ENCODE assay signal across 1 cellular context in the genomic region with DNA sequence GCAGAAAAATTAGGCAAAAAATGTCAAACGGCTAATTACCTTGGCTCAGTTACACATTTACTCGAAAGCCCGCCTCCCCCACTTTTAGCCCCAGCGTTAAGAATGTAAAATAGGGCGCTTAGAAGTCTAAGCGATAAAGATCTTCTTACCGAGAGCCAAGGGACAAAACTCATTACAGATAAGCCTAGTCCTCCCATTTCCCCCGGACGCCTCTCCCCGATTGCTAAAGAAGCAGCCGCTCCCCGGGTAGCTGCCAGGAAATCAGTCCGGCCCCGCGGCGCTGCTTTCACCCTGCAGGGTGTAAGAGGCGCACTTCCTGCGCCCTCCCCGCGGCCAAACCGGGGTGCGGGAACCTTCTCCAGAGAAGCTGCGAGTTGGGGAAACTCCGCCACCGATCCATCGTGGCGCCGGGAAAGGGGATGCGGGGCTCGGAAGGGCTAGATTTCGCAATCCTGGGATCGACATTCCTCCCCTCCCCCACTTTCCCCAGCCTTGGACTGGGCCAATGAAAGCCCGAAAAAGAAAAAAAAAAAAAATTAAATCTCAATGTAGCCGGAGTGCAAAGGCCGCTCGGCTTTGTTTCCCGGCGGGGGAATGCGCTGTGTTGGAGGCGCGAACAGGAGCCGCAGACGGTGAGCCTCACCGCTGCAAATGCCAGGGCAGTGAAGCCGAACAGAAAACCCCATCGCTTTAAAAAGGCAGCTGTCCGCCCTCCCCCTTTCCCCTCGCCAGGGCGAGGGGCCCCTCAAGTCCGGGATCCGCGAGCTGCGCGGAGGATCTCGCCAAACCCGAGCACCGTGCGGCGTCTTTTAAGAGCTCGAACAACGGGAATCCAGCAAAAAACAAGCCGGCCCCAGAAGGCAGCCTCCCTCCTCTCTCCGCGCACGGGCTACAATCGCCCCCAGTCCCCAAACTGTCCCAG.
TF ChIP-seq lines count a peak whose summit lies in the region.

No MANE protein-coding gene starts in this region.

TF ChIP-seq in HepG2, 621 proteins besides CTCF, POLR2A, EP300 and RAD21 (continued from another document and continues in another):
- TF ChIP-seq RBM22 (optimal IDR thresholded peaks at IDR 0.05; ENCODE audit: low read length): peak; percentile 33
- TF ChIP-seq SETDB1 (CRISPR knock-in tag; IDR thresholded peaks at IDR 0.05; ENCODE audit: borderline replicate concordance): no peak
- TF ChIP-seq HNRNPLL (IDR thresholded peaks at IDR 0.05; ENCODE audit: low read depth, low read length, poor library complexity, severe bottlenecking): peak; percentile 67
- TF ChIP-seq ZBTB7A (CRISPR knock-in tag; IDR thresholded peaks at IDR 0.05): no peak
- TF ChIP-seq, protein P1, sequence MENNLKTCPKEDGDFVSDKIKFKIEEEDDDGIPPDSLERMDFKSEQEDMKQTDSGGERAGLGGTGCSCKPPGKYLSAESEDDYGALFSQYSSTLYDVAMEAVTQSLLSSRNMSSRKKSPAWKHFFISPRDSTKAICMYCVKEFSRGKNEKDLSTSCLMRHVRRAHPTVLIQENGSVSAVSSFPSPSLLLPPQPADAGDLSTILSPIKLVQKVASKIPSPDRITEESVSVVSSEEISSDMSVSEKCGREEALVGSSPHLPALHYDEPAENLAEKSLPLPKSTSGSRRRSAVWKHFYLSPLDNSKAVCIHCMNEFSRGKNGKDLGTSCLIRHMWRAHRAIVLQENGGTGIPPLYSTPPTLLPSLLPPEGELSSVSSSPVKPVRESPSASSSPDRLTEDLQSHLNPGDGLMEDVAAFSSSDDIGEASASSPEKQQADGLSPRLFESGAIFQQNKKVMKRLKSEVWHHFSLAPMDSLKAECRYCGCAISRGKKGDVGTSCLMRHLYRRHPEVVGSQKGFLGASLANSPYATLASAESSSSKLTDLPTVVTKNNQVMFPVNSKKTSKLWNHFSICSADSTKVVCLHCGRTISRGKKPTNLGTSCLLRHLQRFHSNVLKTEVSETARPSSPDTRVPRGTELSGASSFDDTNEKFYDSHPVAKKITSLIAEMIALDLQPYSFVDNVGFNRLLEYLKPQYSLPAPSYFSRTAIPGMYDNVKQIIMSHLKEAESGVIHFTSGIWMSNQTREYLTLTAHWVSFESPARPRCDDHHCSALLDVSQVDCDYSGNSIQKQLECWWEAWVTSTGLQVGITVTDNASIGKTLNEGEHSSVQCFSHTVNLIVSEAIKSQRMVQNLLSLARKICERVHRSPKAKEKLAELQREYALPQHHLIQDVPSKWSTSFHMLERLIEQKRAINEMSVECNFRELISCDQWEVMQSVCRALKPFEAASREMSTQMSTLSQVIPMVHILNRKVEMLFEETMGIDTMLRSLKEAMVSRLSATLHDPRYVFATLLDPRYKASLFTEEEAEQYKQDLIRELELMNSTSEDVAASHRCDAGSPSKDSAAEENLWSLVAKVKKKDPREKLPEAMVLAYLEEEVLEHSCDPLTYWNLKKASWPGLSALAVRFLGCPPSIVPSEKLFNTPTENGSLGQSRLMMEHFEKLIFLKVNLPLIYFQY (CRISPR knock-in tag; IDR thresholded peaks at IDR 0.05; ENCODE audit: borderline replicate concordance): no peak; the same call in 1 of the 2 replicates
- TF ChIP-seq ZNF883 (CRISPR knock-in tag; IDR thresholded peaks at IDR 0.05; ENCODE audit: not compliant biosample characterization): no peak
- TF ChIP-seq ZNF615 (CRISPR knock-in tag; IDR thresholded peaks at IDR 0.05; ENCODE audit: borderline replicate concordance): no peak
- 0 out of 2 replicates have a peak, but pooled peaks have one; percentile 18 for TF ChIP-seq MEIS2 (CRISPR knock-in tag; IDR thresholded peaks at IDR 0.05)
- TF ChIP-seq, protein P2, sequence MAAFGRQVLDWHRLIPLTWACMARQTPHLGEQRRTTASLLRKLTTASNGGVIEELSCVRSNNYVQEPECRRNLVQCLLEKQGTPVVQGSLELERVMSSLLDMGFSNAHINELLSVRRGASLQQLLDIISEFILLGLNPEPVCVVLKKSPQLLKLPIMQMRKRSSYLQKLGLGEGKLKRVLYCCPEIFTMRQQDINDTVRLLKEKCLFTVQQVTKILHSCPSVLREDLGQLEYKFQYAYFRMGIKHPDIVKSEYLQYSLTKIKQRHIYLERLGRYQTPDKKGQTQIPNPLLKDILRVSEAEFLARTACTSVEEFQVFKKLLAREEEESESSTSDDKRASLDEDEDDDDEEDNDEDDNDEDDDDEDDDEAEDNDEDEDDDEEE (CRISPR knock-in tag; IDR thresholded peaks at IDR 0.05): no peak
- TF ChIP-seq, protein P3, sequence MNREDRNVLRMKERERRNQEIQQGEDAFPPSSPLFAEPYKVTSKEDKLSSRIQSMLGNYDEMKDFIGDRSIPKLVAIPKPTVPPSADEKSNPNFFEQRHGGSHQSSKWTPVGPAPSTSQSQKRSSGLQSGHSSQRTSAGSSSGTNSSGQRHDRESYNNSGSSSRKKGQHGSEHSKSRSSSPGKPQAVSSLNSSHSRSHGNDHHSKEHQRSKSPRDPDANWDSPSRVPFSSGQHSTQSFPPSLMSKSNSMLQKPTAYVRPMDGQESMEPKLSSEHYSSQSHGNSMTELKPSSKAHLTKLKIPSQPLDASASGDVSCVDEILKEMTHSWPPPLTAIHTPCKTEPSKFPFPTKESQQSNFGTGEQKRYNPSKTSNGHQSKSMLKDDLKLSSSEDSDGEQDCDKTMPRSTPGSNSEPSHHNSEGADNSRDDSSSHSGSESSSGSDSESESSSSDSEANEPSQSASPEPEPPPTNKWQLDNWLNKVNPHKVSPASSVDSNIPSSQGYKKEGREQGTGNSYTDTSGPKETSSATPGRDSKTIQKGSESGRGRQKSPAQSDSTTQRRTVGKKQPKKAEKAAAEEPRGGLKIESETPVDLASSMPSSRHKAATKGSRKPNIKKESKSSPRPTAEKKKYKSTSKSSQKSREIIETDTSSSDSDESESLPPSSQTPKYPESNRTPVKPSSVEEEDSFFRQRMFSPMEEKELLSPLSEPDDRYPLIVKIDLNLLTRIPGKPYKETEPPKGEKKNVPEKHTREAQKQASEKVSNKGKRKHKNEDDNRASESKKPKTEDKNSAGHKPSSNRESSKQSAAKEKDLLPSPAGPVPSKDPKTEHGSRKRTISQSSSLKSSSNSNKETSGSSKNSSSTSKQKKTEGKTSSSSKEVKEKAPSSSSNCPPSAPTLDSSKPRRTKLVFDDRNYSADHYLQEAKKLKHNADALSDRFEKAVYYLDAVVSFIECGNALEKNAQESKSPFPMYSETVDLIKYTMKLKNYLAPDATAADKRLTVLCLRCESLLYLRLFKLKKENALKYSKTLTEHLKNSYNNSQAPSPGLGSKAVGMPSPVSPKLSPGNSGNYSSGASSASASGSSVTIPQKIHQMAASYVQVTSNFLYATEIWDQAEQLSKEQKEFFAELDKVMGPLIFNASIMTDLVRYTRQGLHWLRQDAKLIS (CRISPR knock-in tag; IDR thresholded peaks at IDR 0.05): no peak
- peak; percentile 72 for TF ChIP-seq KMT2B (CRISPR knock-in tag; IDR thresholded peaks at IDR 0.05)
- TF ChIP-seq, protein P4, sequence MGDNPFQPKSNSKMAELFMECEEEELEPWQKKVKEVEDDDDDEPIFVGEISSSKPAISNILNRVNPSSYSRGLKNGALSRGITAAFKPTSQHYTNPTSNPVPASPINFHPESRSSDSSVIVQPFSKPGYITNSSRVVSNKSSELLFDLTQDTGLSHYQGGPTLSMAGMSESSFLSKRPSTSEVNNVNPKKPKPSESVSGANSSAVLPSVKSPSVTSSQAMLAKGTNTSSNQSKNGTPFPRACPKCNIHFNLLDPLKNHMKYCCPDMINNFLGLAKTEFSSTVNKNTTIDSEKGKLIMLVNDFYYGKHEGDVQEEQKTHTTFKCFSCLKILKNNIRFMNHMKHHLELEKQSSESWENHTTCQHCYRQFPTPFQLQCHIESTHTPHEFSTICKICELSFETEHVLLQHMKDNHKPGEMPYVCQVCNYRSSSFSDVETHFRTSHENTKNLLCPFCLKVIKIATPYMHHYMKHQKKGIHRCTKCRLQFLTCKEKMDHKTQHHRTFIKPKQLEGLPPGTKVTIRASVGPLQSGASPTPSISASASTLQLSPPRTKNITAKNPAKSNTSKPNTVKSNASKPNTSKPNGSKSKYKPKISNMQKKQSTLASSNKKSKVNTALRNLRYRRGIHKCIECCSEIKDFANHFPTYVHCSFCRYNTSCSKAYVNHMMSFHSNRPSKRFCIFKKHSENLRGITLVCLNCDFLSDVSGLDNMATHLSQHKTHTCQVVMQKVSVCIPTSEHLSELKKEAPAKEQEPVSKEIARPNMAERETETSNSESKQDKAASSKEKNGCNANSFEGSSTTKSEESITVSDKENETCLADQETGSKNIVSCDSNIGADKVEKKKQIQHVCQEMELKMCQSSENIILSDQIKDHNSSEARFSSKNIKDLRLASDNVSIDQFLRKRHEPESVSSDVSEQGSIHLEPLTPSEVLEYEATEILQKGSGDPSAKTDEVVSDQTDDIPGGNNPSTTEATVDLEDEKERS (CRISPR knock-in tag; IDR thresholded peaks at IDR 0.05): 0 out of 2 replicates have a peak, but pooled peaks have one; percentile 31
- no peak; the same call in 1 of the 2 replicates for TF ChIP-seq ZNF501 (CRISPR knock-in tag; IDR thresholded peaks at IDR 0.05)
- no peak for TF ChIP-seq SRSF4 (IDR thresholded peaks at IDR 0.05; ENCODE audit: low read depth, low read length, poor library complexity, severe bottlenecking)
- TF ChIP-seq ZSCAN25 (CRISPR knock-in tag; IDR thresholded peaks at IDR 0.05): no peak
- TF ChIP-seq BHLHE40 (IDR thresholded peaks at IDR 0.05; ENCODE audit: low read length): no peak
- no peak for TF ChIP-seq ZBTB38 (CRISPR knock-in tag; IDR thresholded peaks at IDR 0.05)
- TF ChIP-seq, protein P5, sequence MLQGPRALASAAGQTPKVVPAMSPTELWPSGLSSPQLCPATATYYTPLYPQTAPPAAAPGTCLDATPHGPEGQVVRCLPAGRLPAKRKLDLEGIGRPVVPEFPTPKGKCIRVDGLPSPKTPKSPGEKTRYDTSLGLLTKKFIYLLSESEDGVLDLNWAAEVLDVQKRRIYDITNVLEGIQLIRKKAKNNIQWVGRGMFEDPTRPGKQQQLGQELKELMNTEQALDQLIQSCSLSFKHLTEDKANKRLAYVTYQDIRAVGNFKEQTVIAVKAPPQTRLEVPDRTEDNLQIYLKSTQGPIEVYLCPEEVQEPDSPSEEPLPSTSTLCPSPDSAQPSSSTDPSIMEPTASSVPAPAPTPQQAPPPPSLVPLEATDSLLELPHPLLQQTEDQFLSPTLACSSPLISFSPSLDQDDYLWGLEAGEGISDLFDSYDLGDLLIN (CRISPR knock-in tag; IDR thresholded peaks at IDR 0.05; ENCODE audit: borderline replicate concordance): peak; percentile 76; the same call in 1 of the 2 replicates
- no peak for TF ChIP-seq SALL2 (CRISPR knock-in tag; IDR thresholded peaks at IDR 0.05)
- TF ChIP-seq REXO4 (CRISPR knock-in tag; IDR thresholded peaks at IDR 0.05; ENCODE audit: borderline replicate concordance): no peak
- no peak for TF ChIP-seq ZNF672 (CRISPR knock-in tag; IDR thresholded peaks at IDR 0.05)
- TF ChIP-seq NR2F1 (CRISPR knock-in tag; IDR thresholded peaks at IDR 0.05): no peak; a peak in 1 of 4 replicates
- TF ChIP-seq PITX1 (CRISPR knock-in tag; IDR thresholded peaks at IDR 0.05): 0 out of 2 replicates have a peak, but pooled peaks have one; percentile 30
- TF ChIP-seq ZNF839 (CRISPR knock-in tag; IDR thresholded peaks at IDR 0.05; ENCODE audit: borderline replicate concordance): no peak
- TF ChIP-seq MTA1 (CRISPR knock-in tag; IDR thresholded peaks at IDR 0.05; ENCODE audit: borderline replicate concordance): peak; percentile 61; the same call in 1 of the 2 replicates
- peak; percentile 53; the same call in 1 of the 2 replicates for TF ChIP-seq ZBTB3 (CRISPR knock-in tag; IDR thresholded peaks at IDR 0.05; ENCODE audit: borderline replicate concordance, low read depth)
- no peak for TF ChIP-seq ELF3 (CRISPR knock-in tag; IDR thresholded peaks at IDR 0.05)
- TF ChIP-seq, protein P6, sequence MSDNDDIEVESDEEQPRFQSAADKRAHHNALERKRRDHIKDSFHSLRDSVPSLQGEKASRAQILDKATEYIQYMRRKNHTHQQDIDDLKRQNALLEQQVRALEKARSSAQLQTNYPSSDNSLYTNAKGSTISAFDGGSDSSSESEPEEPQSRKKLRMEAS (IDR thresholded peaks at IDR 0.05): no peak; the same call in 1 of the 2 replicates
- TF ChIP-seq ZBTB21 (CRISPR knock-in tag; IDR thresholded peaks at IDR 0.05): no peak
- TF ChIP-seq ZNF644 (CRISPR knock-in tag; IDR thresholded peaks at IDR 0.05; ENCODE audit: low read depth): 0 out of 2 replicates have a peak, but pooled peaks have one; percentile 24
- peak; percentile 11 for TF ChIP-seq SKI (IDR thresholded peaks at IDR 0.05; ENCODE audit: partially characterized antibody)
- TF ChIP-seq, protein P7, sequence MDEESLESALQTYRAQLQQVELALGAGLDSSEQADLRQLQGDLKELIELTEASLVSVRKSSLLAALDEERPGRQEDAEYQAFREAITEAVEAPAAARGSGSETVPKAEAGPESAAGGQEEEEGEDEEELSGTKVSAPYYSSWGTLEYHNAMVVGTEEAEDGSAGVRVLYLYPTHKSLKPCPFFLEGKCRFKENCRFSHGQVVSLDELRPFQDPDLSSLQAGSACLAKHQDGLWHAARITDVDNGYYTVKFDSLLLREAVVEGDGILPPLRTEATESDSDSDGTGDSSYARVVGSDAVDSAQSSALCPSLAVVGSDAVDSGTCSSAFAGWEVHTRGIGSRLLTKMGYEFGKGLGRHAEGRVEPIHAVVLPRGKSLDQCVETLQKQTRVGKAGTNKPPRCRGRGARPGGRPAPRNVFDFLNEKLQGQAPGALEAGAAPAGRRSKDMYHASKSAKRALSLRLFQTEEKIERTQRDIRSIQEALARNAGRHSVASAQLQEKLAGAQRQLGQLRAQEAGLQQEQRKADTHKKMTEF (CRISPR knock-in tag; IDR thresholded peaks at IDR 0.05): peak; percentile 69; the same call in 1 of the 2 replicates
- TF ChIP-seq, protein P8, sequence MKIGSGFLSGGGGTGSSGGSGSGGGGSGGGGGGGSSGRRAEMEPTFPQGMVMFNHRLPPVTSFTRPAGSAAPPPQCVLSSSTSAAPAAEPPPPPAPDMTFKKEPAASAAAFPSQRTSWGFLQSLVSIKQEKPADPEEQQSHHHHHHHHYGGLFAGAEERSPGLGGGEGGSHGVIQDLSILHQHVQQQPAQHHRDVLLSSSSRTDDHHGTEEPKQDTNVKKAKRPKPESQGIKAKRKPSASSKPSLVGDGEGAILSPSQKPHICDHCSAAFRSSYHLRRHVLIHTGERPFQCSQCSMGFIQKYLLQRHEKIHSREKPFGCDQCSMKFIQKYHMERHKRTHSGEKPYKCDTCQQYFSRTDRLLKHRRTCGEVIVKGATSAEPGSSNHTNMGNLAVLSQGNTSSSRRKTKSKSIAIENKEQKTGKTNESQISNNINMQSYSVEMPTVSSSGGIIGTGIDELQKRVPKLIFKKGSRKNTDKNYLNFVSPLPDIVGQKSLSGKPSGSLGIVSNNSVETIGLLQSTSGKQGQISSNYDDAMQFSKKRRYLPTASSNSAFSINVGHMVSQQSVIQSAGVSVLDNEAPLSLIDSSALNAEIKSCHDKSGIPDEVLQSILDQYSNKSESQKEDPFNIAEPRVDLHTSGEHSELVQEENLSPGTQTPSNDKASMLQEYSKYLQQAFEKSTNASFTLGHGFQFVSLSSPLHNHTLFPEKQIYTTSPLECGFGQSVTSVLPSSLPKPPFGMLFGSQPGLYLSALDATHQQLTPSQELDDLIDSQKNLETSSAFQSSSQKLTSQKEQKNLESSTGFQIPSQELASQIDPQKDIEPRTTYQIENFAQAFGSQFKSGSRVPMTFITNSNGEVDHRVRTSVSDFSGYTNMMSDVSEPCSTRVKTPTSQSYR (CRISPR knock-in tag; IDR thresholded peaks at IDR 0.05; ENCODE audit: borderline replicate concordance): peak; percentile 99
- no peak for TF ChIP-seq NPAS2 (CRISPR knock-in tag; IDR thresholded peaks at IDR 0.05; ENCODE audit: borderline replicate concordance)
